8 cellular contexts compared by ENCODE assay signal in the genomic region with DNA sequence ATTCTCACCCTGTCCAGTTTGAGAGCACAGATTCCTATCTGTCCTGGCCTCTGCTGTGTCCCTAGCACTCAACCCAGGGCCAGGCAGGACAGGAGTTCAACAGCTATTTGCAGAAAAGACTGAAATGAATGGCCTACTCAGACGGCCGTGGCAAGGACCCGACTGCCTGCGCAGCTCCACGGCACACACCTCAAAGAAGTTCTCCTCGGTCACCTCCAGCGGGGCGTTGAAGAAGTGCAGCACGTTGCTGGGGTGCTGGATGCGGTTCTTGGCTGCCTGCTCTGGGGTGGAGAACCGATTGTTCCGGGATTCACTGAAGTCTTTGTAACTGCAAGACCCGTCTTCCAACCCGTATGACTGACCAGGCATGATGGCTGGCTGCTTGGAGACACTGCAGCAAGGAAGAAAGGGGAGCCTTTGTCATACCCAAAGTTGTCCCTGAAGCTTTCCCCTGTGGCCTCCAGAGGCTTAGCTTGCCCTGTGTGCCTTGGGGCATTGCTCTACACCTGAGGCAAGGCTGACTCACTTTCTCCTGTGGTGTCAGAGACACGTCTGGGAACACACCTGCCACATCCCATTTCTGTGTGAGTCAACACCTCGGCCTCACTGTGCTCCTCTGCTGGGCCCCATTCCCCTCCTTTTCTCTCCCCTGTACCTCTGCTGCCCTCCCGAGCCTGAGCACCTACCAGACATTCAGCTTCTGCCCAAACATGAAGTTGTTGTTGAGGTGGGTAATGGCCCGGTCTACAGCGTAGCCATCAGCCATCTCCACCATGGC. TPM values are rescaled to one million over a fixed set of nuclear protein-coding genes. Genes with fewer than 3 reads are reported as not detected.
A peak's percentile ranks its signal among the peaks of the same experiment; 100 is the strongest.
DNase-seq lines count a peak whose midpoint lies in the region; ATAC-seq, FAIRE-seq and TF ChIP-seq lines count a peak whose summit lies in the region.

No MANE protein-coding gene starts in this region.

- no peak overlapping the region for H3K4me3 ChIP-seq in bronchial epithelial cell (ENCODE audit: low read depth, low read length)

- H3K36me3 ChIP-seq in bronchial epithelial cell (ENCODE audit: control insufficient read depth, insufficient read depth, low read length), result peaks cover 36% of the 10 kb centered on the region

- TF ChIP-seq CTCF in CD14-positive monocyte (IDR thresholded peaks at IDR 0.05) (no peak), bronchial epithelial cell (IDR thresholded peaks at IDR 0.05; ENCODE audit: insufficient read depth, low read length, severe bottlenecking) (peak; percentile 75), omental fat pad (IDR thresholded peaks at IDR 0.05) (no peak)

- H3K27me3 ChIP-seq in bronchial epithelial cell (ENCODE audit: control insufficient read depth, insufficient read depth, low read length), result no peaks in the 10 kb centered on the region

- H3K4me3 Mint-ChIP-seq in CD14-positive monocyte (no peak overlapping the region), T-cell (no peak overlapping the region)

- H3K36me3 Mint-ChIP-seq in CD14-positive monocyte (peaks cover 74 to 82% of the 10 kb centered on the region in 2 donors), T-cell (peaks cover 59% of the 10 kb centered on the region)

- H3K9me3 Mint-ChIP-seq in CD14-positive monocyte (no peaks in the 10 kb centered on the region), T-cell (no peaks in the 10 kb centered on the region)

- H3K27ac Mint-ChIP-seq in CD14-positive monocyte (peak overlapping the region in 6 of 7 donors; percentile 37 to 77 (median 53)), T-cell (peak overlapping the region; percentile 28 to 69)

- H3K4me1 Mint-ChIP-seq in CD14-positive monocyte, result no peaks in the 10 kb centered on the region
- peaks cover 29 to 48% (median 46%) of the 10 kb centered on the region in 3 donors for H3K4me1 Mint-ChIP-seq in T-cell

- POLR2A ChIA-PET in T-cell (lab: Charles Lee), result no interaction called here

- H3K27me3 Mint-ChIP-seq in CD14-positive monocyte (ENCODE audit: low read depth in 3 of 3) (peaks cover 0 to 2% (median 0%) of the 10 kb centered on the region in 3 donors), T-cell (no peaks in the 10 kb centered on the region)

- peak; percentile 98 for FAIRE-seq in bronchial epithelial cell (lab: Jason Lieb, UNC)

- CTCF ChIA-PET in T-cell (lab: Charles Lee), result interaction anchor here in 1 of 2 donors (0.6 kb wide), 1 partner anchor 42 kb away, joined by 8 read pairs; no protein-coding TSS in a partner anchor

- DNase-seq in CD14-positive monocyte (ENCODE audit: low spot score) (no peak), T-cell (peak in 1 of 34 experiments; percentile 41), bronchial epithelial cell (ENCODE audit: low read depth) (peak; percentile 95), renal cortical epithelial cell (ENCODE audit: low read depth) (peak; percentile 69), omental fat pad (ENCODE audit: low spot score) (no peak), NCI-H2029 (lab: John Stamatoyannopoulos, UW) (no peak)

- intact Hi-C loops in CD14-positive monocyte (cut with micrococcal nuclease), result no loop called here

- ATAC-seq in T-cell (replicated peaks in 1 of 4) (no peak), omental fat pad (ENCODE audit: low FRiP score) (no peak), GM19455 (IDR thresholded peaks at IDR 0.05; ENCODE audit: unreplicated experiment) (no peak), GM21528 (IDR thresholded peaks at IDR 0.05; ENCODE audit: low FRiP score, unreplicated experiment) (no peak)

RNA-seq across cellular contexts. Expression of gene ECH1, which starts 6.8 kb away (rescaled TPM):
- polyA plus RNA-seq in CD14-positive monocyte, result 100 to 1,000 TPM; 173 to 187 TPM
- 100 to 1,000 TPM in 4 of 5 donors, 10 to 100 TPM in 1; 76.7 to 159 (median 134) TPM for total RNA-seq in T-cell
- 44.5 and 51.1 TPM in 2 replicates for total RNA-seq in bronchial epithelial cell
- total RNA-seq in renal cortical epithelial cell, result 11.3 and 37.8 TPM in 2 replicates
- 100 to 1,000 TPM; 101 to 145 (median 128) TPM for total RNA-seq in omental fat pad

RNA-seq across cellular contexts. Expression of gene HNRNPL, which starts 11.4 kb away (rescaled TPM):
- 10 to 100 TPM; 51.9 to 58.7 TPM for polyA plus RNA-seq in CD14-positive monocyte
- total RNA-seq in T-cell (100 to 1,000 TPM; 320 to 498 (median 330) TPM), bronchial epithelial cell (172 and 246 TPM in 2 replicates), renal cortical epithelial cell (218 and 338 TPM in 2 replicates), omental fat pad (100 to 1,000 TPM; 138 to 180 (median 169) TPM)

RNA-seq across cellular contexts. Expression of gene LGALS4, which starts 25.7 kb away (rescaled TPM):
- not detected for polyA plus RNA-seq in CD14-positive monocyte
- total RNA-seq in T-cell (1 to 10 TPM; 3.8 to 8.8 (median 6.6) TPM), bronchial epithelial cell (0.64 and 1.1 TPM in 2 replicates), renal cortical epithelial cell (not detected in 2 replicates), omental fat pad (1 to 10 TPM in 1 of 4 donors, under 1 TPM in 1, not detected in 2; 0.46 to 1.6 TPM)

RNA-seq across cellular contexts. Expression of gene RINL, which starts 39.7 kb away (rescaled TPM):
- 1 to 10 TPM; 4.1 to 7.2 TPM for polyA plus RNA-seq in CD14-positive monocyte
- 10 to 100 TPM; 44.2 to 81.3 (median 71.0) TPM for total RNA-seq in T-cell
- 8.7 and 12.3 TPM in 2 replicates for total RNA-seq in bronchial epithelial cell
- 10.0 and 19.1 TPM in 2 replicates for total RNA-seq in renal cortical epithelial cell
- 10 to 100 TPM in 1 of 4 donors, 1 to 10 TPM in 3; 5.3 to 10.4 (median 7.1) TPM for total RNA-seq in omental fat pad

RNA-seq across cellular contexts. Expression of gene LGALS7B, which starts 49.4 kb away (rescaled TPM):
- polyA plus RNA-seq in CD14-positive monocyte, result not detected
- total RNA-seq in T-cell (not detected), bronchial epithelial cell (1,636 and 4,049 TPM in 2 replicates), renal cortical epithelial cell (3.6 TPM in 1 of 2 replicates, not detected in the other), omental fat pad (not detected)

Comparison
In these comparisons a context has a peak if more than half of its experiments do, and no peak if none do; other contexts are left out.
1. DNase-seq: peak in bronchial epithelial cell (single experiment) and renal cortical epithelial cell (single experiment); none in CD14-positive monocyte (single experiment), omental fat pad (single experiment) and NCI-H2029 (single experiment).